Comparison of ENCODE assay signal across 10 cellular contexts in the genomic region with DNA sequence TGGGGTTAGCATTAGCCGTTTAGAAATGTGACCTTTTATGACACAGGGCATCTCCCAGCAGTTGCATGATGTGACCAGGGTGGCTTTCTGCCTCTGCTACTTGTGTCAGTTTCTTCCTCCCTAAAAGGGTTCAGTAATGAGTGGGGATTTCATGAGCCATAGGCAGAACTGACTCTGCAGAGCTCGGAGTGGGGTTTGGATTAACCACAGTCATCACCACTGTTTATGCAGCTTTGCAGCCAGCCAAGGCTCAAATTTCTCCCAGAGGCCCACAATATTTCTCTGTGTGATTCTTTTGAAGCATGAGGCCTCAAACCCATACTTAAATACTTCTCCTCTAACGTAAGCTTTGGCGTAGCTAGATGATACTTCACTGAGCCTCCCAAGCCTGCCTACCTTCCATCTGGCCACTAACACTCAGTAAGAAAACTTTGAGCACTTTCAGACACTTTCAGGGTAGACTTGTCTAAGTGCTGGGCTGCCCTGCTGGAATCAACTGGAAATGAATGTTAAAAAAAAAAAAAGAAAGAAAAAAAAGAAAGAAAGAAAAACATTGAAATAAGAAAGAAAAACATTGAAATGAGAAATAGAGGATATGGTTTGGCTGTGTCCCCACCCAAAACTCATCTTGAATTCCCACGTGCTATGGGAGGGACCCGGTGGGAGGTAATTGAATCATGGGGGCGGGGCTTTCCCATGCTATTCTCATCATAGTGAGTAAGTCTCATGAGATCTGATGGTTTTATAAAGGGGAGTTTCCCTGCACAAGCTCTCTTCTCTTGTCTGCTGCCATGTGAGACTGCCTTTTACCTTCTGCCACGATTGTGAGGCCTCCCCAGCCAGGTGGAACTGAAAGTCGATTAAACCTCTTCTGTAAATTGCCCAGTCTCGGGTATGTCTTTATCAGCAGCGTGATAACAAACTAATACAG. TPM values are rescaled to one million over a fixed set of nuclear protein-coding genes. Genes with fewer than 3 reads are reported as not detected.
DNase-seq lines count a peak whose midpoint lies in the region; ATAC-seq and TF ChIP-seq lines count a peak whose summit lies in the region.
"Had no signal": no experiment of that assay in that cellular context is flagged by ENCODE, and none has a peak within 500 bp of the region (broad histone marks: within the 10 kb centered on the region; RNA-seq: fewer than 3 reads in every experiment).

No MANE protein-coding gene starts in this region.

- CTCF ChIA-PET in activated CD8-positive, alpha-beta T cell treated with anti-CD3 and anti-CD28 coated beads for 36 hours (lab: Charles Lee), result interaction anchor here (1.1 to 2.7 kb wide), 2 partner anchors 19 to 46 kb away, joined by 3 to 12 read pairs; no protein-coding TSS in a partner anchor
- CTCF ChIA-PET in activated CD8-positive, alpha-beta T cell treated with anti-CD3 and anti-CD28 coated beads, Interleukin-2, amount 10 ng/mL, durations not matched to agents 7 days and 5 days (lab: Charles Lee), result no interaction called here

- H3K4me3 ChIP-seq in astrocyte of the spinal cord (ENCODE audit: low read depth, low read length), result no peak overlapping the region
- H3K4me3 ChIP-seq in thyroid gland (replicated peaks in 1 of 3), result no peak overlapping the region
- H3K4me3 ChIP-seq: spleen had no signal

- peaks cover 5% of the 10 kb centered on the region for H3K9me3 ChIP-seq in thyroid gland
- H3K9me3 ChIP-seq: spleen had no signal

- no peaks in the 10 kb centered on the region for H3K27me3 ChIP-seq in thyroid gland
- H3K27me3 ChIP-seq: spleen had no signal

- peak; percentile 20 for ATAC-seq in activated CD8-positive, alpha-beta T cell treated with anti-CD3 and anti-CD28 coated beads for 36 hours
- ATAC-seq in activated CD8-positive, alpha-beta T cell treated with anti-CD3 and anti-CD28 coated beads, Interleukin-2, amount 10 ng/mL, durations not matched to agents 7 days and 5 days, result no peak

- no peak for TF ChIP-seq POLR2A in thyroid gland (IDR thresholded peaks at IDR 0.05)

- H3K36me3 Mint-ChIP-seq in activated CD8-positive, alpha-beta T cell treated with anti-CD3 and anti-CD28 coated beads for 36 hours (ENCODE audit: low read depth), result no peaks in the 10 kb centered on the region
- H3K36me3 Mint-ChIP-seq in activated CD8-positive, alpha-beta T cell treated with anti-CD3 and anti-CD28 coated beads, Interleukin-2, amount 10 ng/mL, durations not matched to agents 7 days and 5 days (ENCODE audit: low read depth), result no peaks in the 10 kb centered on the region

- no peaks in the 10 kb centered on the region for H3K9me3 Mint-ChIP-seq in activated CD8-positive, alpha-beta T cell treated with anti-CD3 and anti-CD28 coated beads for 36 hours
- no peaks in the 10 kb centered on the region for H3K9me3 Mint-ChIP-seq in activated CD8-positive, alpha-beta T cell treated with anti-CD3 and anti-CD28 coated beads, Interleukin-2, amount 10 ng/mL, durations not matched to agents 7 days and 5 days (ENCODE audit: insufficient read depth)

- peaks cover 2% of the 10 kb centered on the region for H3K27me3 Mint-ChIP-seq in activated CD8-positive, alpha-beta T cell treated with anti-CD3 and anti-CD28 coated beads for 36 hours
- peaks cover 11% of the 10 kb centered on the region for H3K27me3 Mint-ChIP-seq in activated CD8-positive, alpha-beta T cell treated with anti-CD3 and anti-CD28 coated beads, Interleukin-2, amount 10 ng/mL, durations not matched to agents 7 days and 5 days (ENCODE audit: low read depth)

- no peak overlapping the region for H3K4me3 Mint-ChIP-seq in activated CD8-positive, alpha-beta T cell treated with anti-CD3 and anti-CD28 coated beads for 36 hours
- no peak overlapping the region for H3K4me3 Mint-ChIP-seq in activated CD8-positive, alpha-beta T cell treated with anti-CD3 and anti-CD28 coated beads, Interleukin-2, amount 10 ng/mL, durations not matched to agents 7 days and 5 days

- DNase-seq in activated CD8-positive, alpha-beta T cell treated with anti-CD3 and anti-CD28 coated beads for 36 hours, result peak; percentile 58
- DNase-seq in activated CD8-positive, alpha-beta T cell treated with anti-CD3 and anti-CD28 coated beads, Interleukin-2, amount 10 ng/mL, durations not matched to agents 7 days and 5 days, result no peak
- peak; percentile 96 for DNase-seq in astrocyte of the spinal cord (ENCODE audit: low read depth, low spot score)
- peak; percentile 40 for DNase-seq in left kidney (ENCODE audit: low read depth, low spot score)
- peak; percentile 20 to 29 for DNase-seq in thyroid gland
- no peak for DNase-seq in posterior cingulate gyrus
- no peak for DNase-seq in GDM1 (lab: John Stamatoyannopoulos, UW)
- DNase-seq in substantia nigra (lab: John Stamatoyannopoulos, UW), result no peak
- DNase-seq: activated CD4-positive, alpha-beta T cell treated with anti-CD3 and anti-CD28 coated beads, Interleukin-2, amount 50 U/mL, for 4 hours; spleen had no signal

- WGBS in thyroid gland, 2 donors, result 58 to 66% methylated on average over 11 of the region's 11 CpGs

- intact Hi-C loops in activated CD8-positive, alpha-beta T cell treated with anti-CD3 and anti-CD28 coated beads for 36 hours (cut with micrococcal nuclease), result no loop called here
- intact Hi-C loops in thyroid gland (cut with DNase I), result no loop called here
- intact Hi-C loops in posterior cingulate gyrus (cut with DNase I), result no loop called here

- no peak overlapping the region for H3K27ac Mint-ChIP-seq in activated CD8-positive, alpha-beta T cell treated with anti-CD3 and anti-CD28 coated beads for 36 hours
- H3K27ac Mint-ChIP-seq in activated CD8-positive, alpha-beta T cell treated with anti-CD3 and anti-CD28 coated beads, Interleukin-2, amount 10 ng/mL, durations not matched to agents 7 days and 5 days, result no peak overlapping the region

- peaks cover 5 to 18% of the 10 kb centered on the region in 2 donors for H3K4me1 ChIP-seq in thyroid gland
- H3K4me1 ChIP-seq: spleen had no signal

- in situ Hi-C loops in astrocyte of the spinal cord (cut with HindIII; ENCODE audit: low sequenced_read_pairs), result no loop called here

- POLR2A ChIA-PET in activated CD8-positive, alpha-beta T cell treated with anti-CD3 and anti-CD28 coated beads for 36 hours (lab: Charles Lee), result no interaction called here
- POLR2A ChIA-PET in activated CD8-positive, alpha-beta T cell treated with anti-CD3 and anti-CD28 coated beads, Interleukin-2, amount 10 ng/mL, durations not matched to agents 7 days and 5 days (lab: Charles Lee), result no interaction called here

- H3K36me3 ChIP-seq in thyroid gland, result no peaks in the 10 kb centered on the region
- H3K36me3 ChIP-seq: spleen had no signal

- no peak for TF ChIP-seq CTCF in activated CD8-positive, alpha-beta T cell treated with anti-CD3 and anti-CD28 coated beads for 36 hours (IDR thresholded peaks at IDR 0.05)
- TF ChIP-seq CTCF in astrocyte of the spinal cord (IDR thresholded peaks at IDR 0.05; ENCODE audit: low read depth, low read length) (no peak), thyroid gland (IDR thresholded peaks at IDR 0.05) (peak in 2 of 6 experiments; percentile 10 to 20)

- H3K4me1 Mint-ChIP-seq in activated CD8-positive, alpha-beta T cell treated with anti-CD3 and anti-CD28 coated beads for 36 hours (ENCODE audit: low read depth), result no peaks in the 10 kb centered on the region
- H3K4me1 Mint-ChIP-seq in activated CD8-positive, alpha-beta T cell treated with anti-CD3 and anti-CD28 coated beads, Interleukin-2, amount 10 ng/mL, durations not matched to agents 7 days and 5 days (ENCODE audit: low read depth), result no peaks in the 10 kb centered on the region

- H3K27ac ChIP-seq in thyroid gland (peak overlapping the region in 2 of 3 donors; percentile 2 to 50), substantia nigra (ENCODE audit: low read depth, low read length, poor library complexity, severe bottlenecking) (no peak overlapping the region)
- H3K27ac ChIP-seq: spleen had no signal

RNA-seq across cellular contexts. Expression of gene LAPTM4A, which starts 11.5 kb away (rescaled TPM):
- 10 to 100 TPM; 15.6 to 16.1 TPM for total RNA-seq in activated CD8-positive, alpha-beta T cell treated with anti-CD3 and anti-CD28 coated beads for 36 hours
- 10 to 100 TPM; 19.8 to 21.1 TPM for total RNA-seq in activated CD8-positive, alpha-beta T cell treated with anti-CD3 and anti-CD28 coated beads, Interleukin-2, amount 10 ng/mL, durations not matched to agents 7 days and 5 days
- 100 to 1,000 TPM; 159 to 300 (median 187) TPM for total RNA-seq in thyroid gland

RNA-seq across cellular contexts. Expression of gene MATN3, which starts 50.4 kb away (rescaled TPM):
- total RNA-seq in activated CD8-positive, alpha-beta T cell treated with anti-CD3 and anti-CD28 coated beads for 36 hours, result not detected
- not detected for total RNA-seq in activated CD8-positive, alpha-beta T cell treated with anti-CD3 and anti-CD28 coated beads, Interleukin-2, amount 10 ng/mL, durations not matched to agents 7 days and 5 days
- 1 to 10 TPM in 1 of 4 donors, under 1 TPM in 2, not detected in 1; 0.27 to 2.3 (median 0.33) TPM for total RNA-seq in thyroid gland

Comparison
In these comparisons a context has a peak if more than half of its experiments do, and no peak if none do; other contexts are left out.
1. DNase-seq: peak in activated CD8-positive, alpha-beta T cell treated with anti-CD3 and anti-CD28 coated beads for 36 hours (single experiment), astrocyte of the spinal cord (single experiment), left kidney (single experiment) and thyroid gland (2 of 2); none in activated CD8-positive, alpha-beta T cell treated with anti-CD3 and anti-CD28 coated beads, Interleukin-2, amount 10 ng/mL, durations not matched to agents 7 days and 5 days (single experiment), posterior cingulate gyrus (0 of 10), GDM1 (single experiment) and substantia nigra (0 of 49).
2. RNA of gene LAPTM4A, which starts 11.5 kb away (total RNA-seq): 159 to 300 TPM in thyroid gland; 19.8 to 21.1 TPM in activated CD8-positive, alpha-beta T cell treated with anti-CD3 and anti-CD28 coated beads, Interleukin-2, amount 10 ng/mL, durations not matched to agents 7 days and 5 days and 15.6 to 16.1 TPM in activated CD8-positive, alpha-beta T cell treated with anti-CD3 and anti-CD28 coated beads for 36 hours; every median in the first group is over 4 times any median in the second.